ENCODE assay signal across 39 cellular contexts in genomic region chr1:19637606-19638005, GRCh38. TPM values are rescaled to one million over a fixed set of nuclear protein-coding genes. Genes with fewer than 3 reads are reported as not detected.
"Had no signal": no experiment of that assay in that cellular context is flagged by ENCODE, and none has a peak within 500 bp of the region (broad histone marks: within the 10 kb centered on the region; RNA-seq: fewer than 3 reads in every experiment).

No MANE protein-coding gene starts in this region.

- FAIRE-seq: astrocyte, bronchial epithelial cell had no signal

- H3K27ac ChIP-seq: adrenal gland, ascending aorta, body of pancreas, brain microvascular endothelial cell, breast epithelium, cardiac muscle cell had no signal

- H3K4me1 ChIP-seq: adrenal gland, body of pancreas, breast epithelium had no signal

- H3K36me3 ChIP-seq: adrenal gland, ascending aorta, brain microvascular endothelial cell, breast epithelium, cardiac muscle cell had no signal

- H3K9me3 ChIP-seq: adrenal gland, ascending aorta, body of pancreas, breast epithelium had no signal

- H3K4me3 ChIP-seq: adrenal gland, ascending aorta, body of pancreas, breast epithelium, cardiac muscle cell had no signal

- DNase-seq: activated effector memory CD4-positive, alpha-beta T cell treated with anti-CD3 and anti-CD28 coated beads, Interleukin-2, amount 50 U/mL, for 16 hours; activated effector memory CD4-positive, alpha-beta T cell treated with Interleukin-2 at 50 U/mL for 16 hours; activated gamma-delta T cell; activated gamma-delta T cell treated with Interleukin-2 at 50 U/mL for 16 hours; activated naive CD4-positive, alpha-beta T cell; activated naive CD4-positive, alpha-beta T cell treated with anti-CD3 and anti-CD28 coated beads for 36 hours; activated naive CD4-positive, alpha-beta T cell treated with anti-CD3 and anti-CD28 coated beads, Interleukin-2, amount 10 ng/mL, durations not matched to agents 7 days and 5 days; activated naive CD4-positive, alpha-beta T cell treated with anti-CD3 and anti-CD28 coated beads, Interleukin-2, amount 50 U/mL, for 16 hours; activated naive CD4-positive, alpha-beta T cell treated with Interleukin-2 at 50 U/mL for 16 hours; activated naive CD8-positive, alpha-beta T cell treated with anti-CD3 and anti-CD28 coated beads for 36 hours; activated naive CD8-positive, alpha-beta T cell treated with anti-CD3 and anti-CD28 coated beads, Interleukin-2, amount 10 ng/mL, durations not matched to agents 7 days and 5 days; activated naive CD8-positive, alpha-beta T cell treated with anti-CD3 and anti-CD28 coated beads, Interleukin-2, amount 50 U/mL, for 24 hours; activated T-cell treated with anti-CD3 and anti-CD28 coated beads for 4 hours; activated T-cell treated with anti-CD3 and anti-CD28 coated beads, Interleukin-2, amount 50 U/mL, for 1 hour; activated T-cell treated with anti-CD3 and anti-CD28 coated beads, Interleukin-2, amount 50 U/mL, for 24 hours; activated T-cell treated with anti-CD3 and anti-CD28 coated beads, Interleukin-2, amount 50 U/mL, for 4 hours; activated T-cell treated with anti-CD3 and anti-CD28 coated beads, Interleukin-2, amount 50 U/mL, for 48 hours; activated T-cell treated with anti-CD3 and anti-CD28 coated beads, Interleukin-2, amount 50 U/mL, for 72 hours; adrenal gland; amniotic stem cell; amygdala; anterior cingulate cortex; aorta; body of pancreas; brain microvascular endothelial cell; caudate nucleus; central memory CD4-positive, alpha-beta T cell; cerebellar nuclear complex had no signal

- H3K27me3 ChIP-seq: adrenal gland, ascending aorta, body of pancreas, brain microvascular endothelial cell, breast epithelium had no signal

- ATAC-seq: activated naive CD4-positive, alpha-beta T cell treated with anti-CD3 and anti-CD28 coated beads, Interleukin-2, amount 50 U/mL, for 72 hours; activated naive CD8-positive, alpha-beta T cell treated with anti-CD3 and anti-CD28 coated beads, Interleukin-2, amount 50 U/mL, for 24 hours; activated T-cell treated with anti-CD3 and anti-CD28 coated beads, Interleukin-2, amount 50 U/mL, for 4 hours; activated T-cell treated with anti-CD3 and anti-CD28 coated beads, Interleukin-2, amount 50 U/mL, for 72 hours; activated T-helper 17 cell treated with anti-CD3 and anti-CD28 coated beads, Interleukin-2, amount 50 U/mL, for 72 hours; body of pancreas had no signal

RNA-seq across cellular contexts. Expression of gene HTR6, which starts 27.1 kb away (rescaled TPM):
- total RNA-seq: activated naive CD8-positive, alpha-beta T cell treated with anti-CD3 and anti-CD28 coated beads for 36 hours; activated T-helper 1 cell treated with anti-CD3 and anti-CD28 coated beads, Interleukin-12 subunit alpha, Interleukin-12 subunit beta, Interleukin-2, Interleukin-4 antibody, amounts not matched to agents 30 ng/mL and 10 ng/mL and 1 ng/mL, durations not matched to agents 14 hours and 24 hours and 36 hours; activated T-helper 2 cell treated with anti-CD3 and anti-CD28 coated beads, Interferon-gamma antibody, Interleukin-2, Interleukin-4, amounts not matched to agents 10 μg/mL and 5 μg/mL and 100 μg/mL, durations not matched to agents 14 hours and 24 hours and 36 hours; adrenal gland; ascending aorta; body of pancreas; breast epithelium; bronchial epithelial cell; cardiac muscle cell; cardiac septum had no signal
- polyA plus RNA-seq: adipose tissue, adrenal gland, aorta, cardiac muscle cell had no signal
